In the genomic region with DNA sequence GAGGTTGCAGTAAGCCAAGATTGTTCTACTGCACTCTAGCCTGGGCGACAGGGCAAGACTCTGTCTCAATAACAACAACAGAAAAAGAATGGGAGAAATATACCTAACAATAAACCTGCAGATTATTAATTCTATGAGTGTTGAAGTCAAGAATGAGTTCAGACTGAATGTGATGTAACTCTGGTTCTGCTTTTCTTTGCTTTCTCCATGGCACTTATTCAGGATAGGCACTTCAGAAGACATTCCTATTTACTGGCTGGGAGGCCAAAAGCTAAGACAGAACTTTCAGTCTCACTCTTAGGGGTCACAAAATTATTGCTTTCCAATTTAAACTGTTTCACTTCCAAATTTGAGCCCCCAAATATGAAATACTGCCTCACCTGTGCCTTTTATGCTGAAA, we compare ENCODE assay signal across 21 cellular contexts.
"Had no signal": no experiment of that assay in that cellular context is flagged by ENCODE, and none has a peak within 500 bp of the region (broad histone marks: within the 10 kb centered on the region; RNA-seq: fewer than 3 reads in every experiment).

No MANE protein-coding gene starts in this region.

- H3K27me3 ChIP-seq: dorsolateral prefrontal cortex, gastrocnemius medialis, heart left ventricle, upper lobe of left lung had no signal

- H3K9me3 Mint-ChIP-seq: activated CD4-positive, alpha-beta T cell treated with anti-CD3 and anti-CD28 coated beads, Interleukin-2, amount 10 ng/mL, durations not matched to agents 24 days and 14 days; activated CD8-positive, alpha-beta T cell treated with anti-CD3 and anti-CD28 coated beads for 36 hours; activated naive CD4-positive, alpha-beta T cell treated with anti-CD3 and anti-CD28 coated beads for 36 hours; memory B cell; natural killer cell treated with Interleukin-12 subunit alpha and Interleukin-12 subunit beta and Interleukin-15 and Interleukin-18, amount 100 ng/mL, for 72 hours; T-cell had no signal

- DNase-seq: activated CD4-positive, alpha-beta T cell treated with anti-CD3 and anti-CD28 coated beads, Interleukin-2, amount 10 ng/mL, durations not matched to agents 24 days and 14 days; activated CD8-positive, alpha-beta T cell treated with anti-CD3 and anti-CD28 coated beads for 36 hours; activated naive CD4-positive, alpha-beta T cell treated with anti-CD3 and anti-CD28 coated beads for 36 hours; activated T-cell treated with anti-CD3 and anti-CD28 coated beads, Interleukin-2, amount 50 U/mL, for 1 hour; anterior cingulate cortex; caudate nucleus; dorsolateral prefrontal cortex; gastrocnemius medialis; heart left ventricle; kidney glomerular epithelial cell; left ventricle myocardium superior; retina; stimulated activated CD4-positive, alpha-beta T cell treated with anti-CD3 and anti-CD28 coated beads, Interleukin-12 subunit alpha, Interleukin-12 subunit beta, amount 100 ng/mL, for 4 hours; stimulated activated CD4-positive, alpha-beta T cell treated with anti-CD3 and anti-CD28 coated beads, Interleukin-2, amount 100 ng/mL, for 24 hours; stimulated activated naive CD8-positive, alpha-beta T cell treated with anti-CD3 and anti-CD28 coated beads, Interleukin-15, Interleukin-2, amounts not matched to agents 100 U/mL and 50 U/mL, for 24 hours; T-cell; upper lobe of left lung had no signal

- H3K4me1 Mint-ChIP-seq: activated CD4-positive, alpha-beta T cell treated with anti-CD3 and anti-CD28 coated beads, Interleukin-2, amount 10 ng/mL, durations not matched to agents 24 days and 14 days; memory B cell; T-cell had no signal

- H3K4me3 Mint-ChIP-seq: activated CD4-positive, alpha-beta T cell treated with anti-CD3 and anti-CD28 coated beads, Interleukin-2, amount 10 ng/mL, durations not matched to agents 24 days and 14 days; activated CD8-positive, alpha-beta T cell treated with anti-CD3 and anti-CD28 coated beads for 36 hours; activated naive CD4-positive, alpha-beta T cell treated with anti-CD3 and anti-CD28 coated beads for 36 hours; brain; memory B cell; natural killer cell treated with Interleukin-12 subunit alpha and Interleukin-12 subunit beta and Interleukin-15 and Interleukin-18, amount 100 ng/mL, for 72 hours; T-cell had no signal

- H3K36me3 ChIP-seq: gastrocnemius medialis, heart left ventricle, upper lobe of left lung had no signal

- H3K36me3 Mint-ChIP-seq: brain; memory B cell; natural killer cell treated with Interleukin-12 subunit alpha and Interleukin-12 subunit beta and Interleukin-15 and Interleukin-18, amount 100 ng/mL, for 72 hours; T-cell had no signal

- H3K4me3 ChIP-seq: dorsolateral prefrontal cortex, gastrocnemius medialis, heart left ventricle, upper lobe of left lung had no signal

- H3K27ac Mint-ChIP-seq: activated CD4-positive, alpha-beta T cell treated with anti-CD3 and anti-CD28 coated beads, Interleukin-2, amount 10 ng/mL, durations not matched to agents 24 days and 14 days; activated CD8-positive, alpha-beta T cell treated with anti-CD3 and anti-CD28 coated beads for 36 hours; activated naive CD4-positive, alpha-beta T cell treated with anti-CD3 and anti-CD28 coated beads for 36 hours; memory B cell; natural killer cell treated with Interleukin-12 subunit alpha and Interleukin-12 subunit beta and Interleukin-15 and Interleukin-18, amount 100 ng/mL, for 72 hours; T-cell had no signal

- ATAC-seq: activated CD8-positive, alpha-beta T cell treated with anti-CD3 and anti-CD28 coated beads for 36 hours; gastrocnemius medialis; heart left ventricle; left ventricle myocardium superior; natural killer cell treated with Interleukin-12 subunit alpha and Interleukin-12 subunit beta and Interleukin-15 and Interleukin-18, amount 100 ng/mL, for 72 hours; SK-N-SH treated with all-trans-retinoic acid at 6 μM for 48 hours; stimulated activated naive CD8-positive, alpha-beta T cell treated with anti-CD3 and anti-CD28 coated beads, Interleukin-15, Interleukin-2, amounts not matched to agents 100 U/mL and 50 U/mL, for 24 hours; T-cell had no signal

- H3K9me3 ChIP-seq: gastrocnemius medialis, heart left ventricle, upper lobe of left lung had no signal

- H3K27ac ChIP-seq: dorsolateral prefrontal cortex, gastrocnemius medialis had no signal
